In genomic region chr2:45937990-45938389, GRCh38 we compare ENCODE assay signal across 15 cellular contexts.
A peak's percentile ranks its signal among the peaks of the same experiment; 100 is the strongest.
DNase-seq lines count a peak whose midpoint lies in the region; ATAC-seq and TF ChIP-seq lines count a peak whose summit lies in the region.
"Had no signal": no experiment of that assay in that cellular context is flagged by ENCODE, and none has a peak within 500 bp of the region (broad histone marks: within the 10 kb centered on the region; RNA-seq: fewer than 3 reads in every experiment).

No MANE protein-coding gene starts in this region.

- H3K4me3 ChIP-seq in Caco-2 (ENCODE audit: low read depth, low read length) (no peak overlapping the region), left lung (no peak overlapping the region), skeletal muscle satellite cell (ENCODE audit: low read length) (no peak overlapping the region)

- no peaks in the 10 kb centered on the region for H3K36me3 ChIP-seq in Caco-2 (ENCODE audit: control insufficient read depth, insufficient read depth, low read length)
- no peaks in the 10 kb centered on the region for H3K36me3 ChIP-seq in left lung
- no peaks in the 10 kb centered on the region for H3K36me3 ChIP-seq in skeletal muscle satellite cell (ENCODE audit: insufficient read depth, low read length)

- DNase-seq in Caco-2 (no peak), left lung (no peak), RWPE1 (ENCODE audit: low spot score) (no peak), Right ventricle myocardium inferior (ENCODE audit: missing footprints) (no peak), GM10248 (ENCODE audit: extremely low spot score) (no peak)
- DNase-seq: central memory CD4-positive, alpha-beta T cell; naive thymus-derived CD8-positive, alpha-beta T cell; NCI-H1694 treated with DMSO at 0.1 percent for 48 hours had no signal

- CTCF ChIA-PET in Caco-2 (lab: Charles Lee) = interaction anchor here (0.7 to 1.4 kb wide), 2 partner anchors 159 to 288 kb away, joined by 3 to 4 read pairs; no protein-coding TSS in a partner anchor
- CTCF ChIA-PET in RWPE1 (lab: Yijun Ruan, JAX) = interaction anchor here (0.6 kb wide), 1 partner anchor 26 kb away, joined by 3 read pairs; no protein-coding TSS in a partner anchor
- CTCF ChIA-PET in GM10248 (lab: Yijun Ruan, JAX) = interaction anchor here (1.3 to 4.6 kb wide), 5 partner anchors 10 to 299 kb away, joined by 3 to 22 read pairs (median 17); no protein-coding TSS in a partner anchor

- H3K27ac ChIP-seq in VCaP = peak overlapping the region; percentile 94
- peak overlapping the region; percentile 50 to 81 for H3K27ac ChIP-seq in left lung
- no peak overlapping the region for H3K27ac ChIP-seq in RWPE1
- H3K27ac ChIP-seq: foreskin keratinocyte had no signal

- H3K4me3 Mint-ChIP-seq in Caco-2 (ENCODE audit: unreplicated experiment) = no peak overlapping the region
- H3K4me3 Mint-ChIP-seq: activated T-helper 1 cell treated with anti-CD3 and anti-CD28 coated beads, Interleukin-12 subunit alpha, Interleukin-12 subunit beta, Interleukin-2, Interleukin-4 antibody, amounts not matched to agents 30 ng/mL and 10 ng/mL and 1 ng/mL, durations not matched to agents 14 hours and 24 hours and 36 hours; naive thymus-derived CD8-positive, alpha-beta T cell; stimulated activated memory B cell treated with anti-CD40 and anti-IgM and Interleukin-4, amounts not matched to agents 10 μg/mL and 1 μg/mL and 100 μg/mL, for 72 hours; T-helper 1 cell treated with Interleukin-12 subunit alpha and Interleukin-12 subunit beta and Interleukin-4 antibody, amounts not matched to agents 30 μg/mL and 1 μg/mL, for 36 hours had no signal

- ATAC-seq in left lung = no peak
- ATAC-seq in GM21717 (IDR thresholded peaks at IDR 0.05; ENCODE audit: unreplicated experiment) = no peak
- ATAC-seq in Right ventricle myocardium inferior = no peak
- ATAC-seq: naive thymus-derived CD8-positive, alpha-beta T cell; stimulated activated memory B cell treated with anti-CD40 and anti-IgM and Interleukin-4, amounts not matched to agents 10 μg/mL and 1 μg/mL and 100 μg/mL, for 72 hours had no signal

- intact Hi-C loops in Caco-2 (cut with micrococcal nuclease; ENCODE audit: unreplicated experiment) = loop anchor here (2.0 kb wide), 1 partner anchor 25 kb away; no protein-coding TSS in a partner anchor
- intact Hi-C loops in left lung (cut with DNase I) = loop anchor here (5.0 to 10.0 kb wide), 2 partner anchors 293 to 296 kb away; no protein-coding TSS in a partner anchor
- intact Hi-C loops in Right ventricle myocardium inferior (cut with DNase I) = loop anchor here (2.0 to 5.0 kb wide), 3 partner anchors 51 to 295 kb away; no protein-coding TSS in a partner anchor

- H3K9ac ChIP-seq in skeletal muscle satellite cell (ENCODE audit: low read depth, low read length) = no peak overlapping the region

- H3K27me3 Mint-ChIP-seq in Caco-2 (ENCODE audit: insufficient read depth, unreplicated experiment) = no peaks in the 10 kb centered on the region
- H3K27me3 Mint-ChIP-seq: naive thymus-derived CD8-positive, alpha-beta T cell; stimulated activated memory B cell treated with anti-CD40 and anti-IgM and Interleukin-4, amounts not matched to agents 10 μg/mL and 1 μg/mL and 100 μg/mL, for 72 hours had no signal

- H3K4me1 Mint-ChIP-seq in Caco-2 (ENCODE audit: low read depth, unreplicated experiment) = peaks cover 20% of the 10 kb centered on the region

- TF ChIP-seq CTCF in Caco-2 (IDR thresholded peaks at IDR 0.05; ENCODE audit: insufficient read depth in 1 of 2, low read depth in 1 of 2, low read length in 1 of 2, severe bottlenecking in 1 of 2, unreplicated experiment in 1 of 2) = no peak
- TF ChIP-seq CTCF in VCaP (conservative IDR thresholded peaks at IDR 0.05) = no peak
- TF ChIP-seq CTCF in left lung (IDR thresholded peaks at IDR 0.05) = no peak
- TF ChIP-seq CTCF in RWPE1 (conservative IDR thresholded peaks at IDR 0.05; ENCODE audit: low read depth) = no peak
- no peak for TF ChIP-seq CTCF in GM10248 (IDR thresholded peaks at IDR 0.05; ENCODE audit: control extremely low read depth, extremely low read depth, low read depth, missing control alignments)

- H3K9me3 ChIP-seq in Caco-2 (no peaks in the 10 kb centered on the region), left lung (no peaks in the 10 kb centered on the region), skeletal muscle satellite cell (replicated peaks; ENCODE audit: low read length) (no peaks in the 10 kb centered on the region)

- H3K9me3 Mint-ChIP-seq in Caco-2 (ENCODE audit: unreplicated experiment) = no peaks in the 10 kb centered on the region
- H3K9me3 Mint-ChIP-seq: activated T-helper 1 cell treated with anti-CD3 and anti-CD28 coated beads, Interleukin-12 subunit alpha, Interleukin-12 subunit beta, Interleukin-2, Interleukin-4 antibody, amounts not matched to agents 30 ng/mL and 10 ng/mL and 1 ng/mL, durations not matched to agents 14 hours and 24 hours and 36 hours; naive thymus-derived CD8-positive, alpha-beta T cell; stimulated activated memory B cell treated with anti-CD40 and anti-IgM and Interleukin-4, amounts not matched to agents 10 μg/mL and 1 μg/mL and 100 μg/mL, for 72 hours; T-helper 1 cell treated with Interleukin-12 subunit alpha and Interleukin-12 subunit beta and Interleukin-4 antibody, amounts not matched to agents 30 μg/mL and 1 μg/mL, for 36 hours had no signal

- POLR2A ChIA-PET in Caco-2 (lab: Charles Lee) = no interaction called here
- POLR2A ChIA-PET in RWPE1 (lab: Yijun Ruan, JAX; ENCODE audit: low non-redundant PET) = no interaction called here
- POLR2A ChIA-PET in GM10248 (lab: Yijun Ruan, JAX) = no interaction called here

- peak overlapping the region; percentile 29 for H3K4me2 ChIP-seq in skeletal muscle satellite cell (ENCODE audit: low read length)

- peaks cover 19% of the 10 kb centered on the region for H3K4me1 ChIP-seq in Caco-2
- H3K4me1 ChIP-seq in left lung = peaks cover 15 to 44% of the 10 kb centered on the region in 2 donors
- H3K4me1 ChIP-seq in skeletal muscle satellite cell (ENCODE audit: control insufficient read depth, insufficient read depth, low read length) = peaks cover 27% of the 10 kb centered on the region

- H3K27me3 ChIP-seq in Caco-2 (replicated peaks; ENCODE audit: control insufficient read depth, insufficient read depth, low read length) (no peaks in the 10 kb centered on the region), left lung (no peaks in the 10 kb centered on the region), skeletal muscle satellite cell (ENCODE audit: control insufficient read depth, insufficient read depth, low read length) (no peaks in the 10 kb centered on the region)
- H3K27me3 ChIP-seq: foreskin keratinocyte had no signal

- no peaks in the 10 kb centered on the region for H3K36me3 Mint-ChIP-seq in Caco-2 (ENCODE audit: insufficient read depth, unreplicated experiment)
- H3K36me3 Mint-ChIP-seq: naive thymus-derived CD8-positive, alpha-beta T cell; stimulated activated memory B cell treated with anti-CD40 and anti-IgM and Interleukin-4, amounts not matched to agents 10 μg/mL and 1 μg/mL and 100 μg/mL, for 72 hours had no signal

- peak overlapping the region; percentile 92 for H3K27ac Mint-ChIP-seq in Caco-2 (ENCODE audit: unreplicated experiment)
- H3K27ac Mint-ChIP-seq: activated T-helper 1 cell treated with anti-CD3 and anti-CD28 coated beads, Interleukin-12 subunit alpha, Interleukin-12 subunit beta, Interleukin-2, Interleukin-4 antibody, amounts not matched to agents 30 ng/mL and 10 ng/mL and 1 ng/mL, durations not matched to agents 14 hours and 24 hours and 36 hours; naive thymus-derived CD8-positive, alpha-beta T cell; stimulated activated memory B cell treated with anti-CD40 and anti-IgM and Interleukin-4, amounts not matched to agents 10 μg/mL and 1 μg/mL and 100 μg/mL, for 72 hours; T-helper 1 cell treated with Interleukin-12 subunit alpha and Interleukin-12 subunit beta and Interleukin-4 antibody, amounts not matched to agents 30 μg/mL and 1 μg/mL, for 36 hours had no signal

- BruUV-seq in Caco-2 (replicated peaks; lab: Mats Ljungman, UMichigan) = no TSS peak
